19 cellular contexts compared by ENCODE assay signal in the genomic region with DNA sequence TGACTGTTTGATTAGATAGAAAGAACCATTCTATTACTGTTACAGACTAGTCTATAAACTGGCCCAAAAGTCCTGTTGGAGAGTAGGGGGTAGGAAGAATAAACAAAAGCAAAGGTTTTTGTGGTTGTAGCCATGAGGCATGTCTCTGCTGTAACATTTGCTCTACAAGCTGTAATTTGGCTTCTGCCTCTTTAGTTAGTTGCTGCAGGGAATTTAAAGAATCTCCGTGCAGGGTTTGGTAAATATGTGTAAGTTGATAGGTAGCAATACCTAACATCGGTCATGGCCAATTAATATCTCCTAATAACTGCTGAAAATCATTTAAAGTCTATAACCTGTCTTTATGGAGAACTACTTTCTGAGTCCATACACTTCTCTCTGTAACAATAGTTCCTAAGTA. TPM values are rescaled to one million over a fixed set of nuclear protein-coding genes. Genes with fewer than 3 reads are reported as not detected.
DNase-seq lines count a peak whose midpoint lies in the region; ATAC-seq and TF ChIP-seq lines count a peak whose summit lies in the region.
"Had no signal": no experiment of that assay in that cellular context is flagged by ENCODE, and none has a peak within 500 bp of the region (broad histone marks: within the 10 kb centered on the region; RNA-seq: fewer than 3 reads in every experiment).

No MANE protein-coding gene starts in this region.

- H3K36me3 Mint-ChIP-seq in Caco-2 (ENCODE audit: insufficient read depth, unreplicated experiment): no peaks in the 10 kb centered on the region
- H3K36me3 Mint-ChIP-seq: T-cell had no signal

- H3K4me3 ChIP-seq in SK-N-SH (ENCODE audit: low read depth in 2 of 2, low read length in 1 of 2) (no peak overlapping the region), RWPE2 (ENCODE audit: severe bottlenecking) (no peak overlapping the region), Caco-2 (ENCODE audit: low read depth, low read length) (no peak overlapping the region)
- H3K4me3 ChIP-seq: PC-9 had no signal

- TF ChIP-seq CTCF in SK-N-SH (IDR thresholded peaks at IDR 0.05) (no peak), RWPE2 (IDR thresholded peaks at IDR 0.05; ENCODE audit: poor library complexity, severe bottlenecking) (no peak), Caco-2 (IDR thresholded peaks at IDR 0.05; ENCODE audit: insufficient read depth in 1 of 2, low read depth in 1 of 2, low read length in 1 of 2, severe bottlenecking in 1 of 2, unreplicated experiment in 1 of 2) (no peak)

- no peak for ATAC-seq in SK-N-SH treated with all-trans-retinoic acid at 6 μM for 48 hours
- no peak for ATAC-seq in RWPE2 (ENCODE audit: low read depth)
- ATAC-seq: T-cell had no signal

- peak overlapping the region; percentile 23; the same call in 1 of the 2 replicates for H3K9ac ChIP-seq in SK-N-SH

- CTCF ChIA-PET in SK-N-SH (lab: Yijun Ruan, JAX) (interaction anchor here (1.0 to 2.9 kb wide), 6 partner anchors 9 to 30 kb away, joined by 3 to 11 read pairs (median 6); no protein-coding TSS in a partner anchor), Caco-2 (lab: Charles Lee) (no interaction called here)

- peaks cover 28% of the 10 kb centered on the region for H3F3A ChIP-seq in SK-N-SH (replicated peaks; ENCODE audit: insufficient read depth)

- in situ Hi-C loops in KBM-7 (cut with MboI; ENCODE audit: low pct_unique_long_range_greater_than_20kb, low sequenced_read_pairs): no loop called here

- H2AFZ ChIP-seq in SK-N-SH (ENCODE audit: low read depth): no peak overlapping the region
- H2AFZ ChIP-seq: PC-9 had no signal

- H3K4me3 Mint-ChIP-seq in Caco-2 (ENCODE audit: unreplicated experiment): no peak overlapping the region
- H3K4me3 Mint-ChIP-seq: CD14-positive monocyte, H9, T-cell had no signal

- TF ChIP-seq EP300 in SK-N-SH (IDR thresholded peaks at IDR 0.05; ENCODE audit: borderline replicate concordance in 1 of 2, low read depth in 1 of 2, low read length in 1 of 2): no peak

- BruUV-seq in Caco-2 (replicated peaks; lab: Mats Ljungman, UMichigan): no TSS peak

- POLR2A ChIA-PET in SK-N-SH (lab: Yijun Ruan, JAX) (no interaction called here), Caco-2 (lab: Charles Lee) (no interaction called here)

- H3K27me3 ChIP-seq in SK-N-SH (ENCODE audit: insufficient read depth): no peaks in the 10 kb centered on the region
- no peaks in the 10 kb centered on the region for H3K27me3 ChIP-seq in RWPE2 (ENCODE audit: insufficient read depth, poor library complexity, severe bottlenecking)
- H3K27me3 ChIP-seq in Caco-2 (replicated peaks; ENCODE audit: control insufficient read depth, insufficient read depth, low read length): no peaks in the 10 kb centered on the region

- no peaks in the 10 kb centered on the region for H3K4me1 Mint-ChIP-seq in Caco-2 (ENCODE audit: low read depth, unreplicated experiment)

- peaks cover 0 to 39% of the 10 kb centered on the region in 2 experiments; a peak in 2 of 4 replicates for H3K4me1 ChIP-seq in SK-N-SH (ENCODE audit: control insufficient read depth in 1 of 2, insufficient read depth in 2 of 2, low read depth in 1 of 2, low read length in 1 of 2)
- H3K4me1 ChIP-seq in RWPE2 (ENCODE audit: insufficient read depth, poor library complexity, severe bottlenecking): peaks cover 25% of the 10 kb centered on the region
- H3K4me1 ChIP-seq in Caco-2: no peaks in the 10 kb centered on the region

- no peaks in the 10 kb centered on the region for H3K27me3 Mint-ChIP-seq in Caco-2 (ENCODE audit: insufficient read depth, unreplicated experiment)

- no peaks in the 10 kb centered on the region for H4K20me1 ChIP-seq in SK-N-SH (ENCODE audit: insufficient read depth)

- H3K27ac Mint-ChIP-seq in Caco-2 (ENCODE audit: unreplicated experiment): no peak overlapping the region
- H3K27ac Mint-ChIP-seq: T-cell had no signal

- TF ChIP-seq RAD21 in SK-N-SH (IDR thresholded peaks at IDR 0.05; ENCODE audit: low read length): no peak

- peak overlapping the region in 1 of 2 experiments; percentile 57; a peak in 2 of 4 replicates for H3K27ac ChIP-seq in SK-N-SH (ENCODE audit: low read depth in 2 of 2, low read length in 1 of 2)
- H3K27ac ChIP-seq in RWPE2 (ENCODE audit: poor library complexity, severe bottlenecking): peak overlapping the region; percentile 67
- peak overlapping the region; percentile 77 for H3K27ac ChIP-seq in epithelial cell of prostate
- H3K27ac ChIP-seq: PC-9 had no signal

- DNase-seq in SK-N-SH: no peak
- DNase-seq in RWPE2 (ENCODE audit: low spot score): no peak
- DNase-seq in epithelial cell of prostate (ENCODE audit: low read depth, low spot score): no peak
- no peak for DNase-seq in AG20443 (ENCODE audit: low spot score)
- no peak for DNase-seq in Caco-2
- no peak for DNase-seq in KBM-7
- no peak for DNase-seq in iPS-NIHi11 (ENCODE audit: low spot score)
- DNase-seq: COR-L47, H9, NCI-H1436 treated with DMSO at 0.1 percent for 48 hours, NCI-H2029 treated with DMSO at 0.1 percent for 48 hours, NCI-H446 treated with DMSO at 0.1 percent for 48 hours, T-cell had no signal

- WGBS in SK-N-SH (ENCODE audit: low lambda C conversion rate): 6% methylated on average over 2 of the region's 2 CpGs

- no peaks in the 10 kb centered on the region for H3K36me3 ChIP-seq in SK-N-SH (replicated peaks in 1 of 2; ENCODE audit: control insufficient read depth in 1 of 2, insufficient read depth in 2 of 2, low read length in 1 of 2)
- no peaks in the 10 kb centered on the region for H3K36me3 ChIP-seq in RWPE2 (ENCODE audit: low read depth)
- H3K36me3 ChIP-seq in Caco-2 (ENCODE audit: control insufficient read depth, insufficient read depth, low read length): no peaks in the 10 kb centered on the region

- H3K9me3 ChIP-seq in SK-N-SH: no peaks in the 10 kb centered on the region
- no peaks in the 10 kb centered on the region for H3K9me3 ChIP-seq in RWPE2 (ENCODE audit: severe bottlenecking)
- H3K9me3 ChIP-seq in Caco-2: peaks cover 27% of the 10 kb centered on the region

- peaks cover 44% of the 10 kb centered on the region for H3K9me3 Mint-ChIP-seq in Caco-2 (ENCODE audit: unreplicated experiment)

- H3K9me2 ChIP-seq in SK-N-SH: no peaks in the 10 kb centered on the region

- H3K79me2 ChIP-seq in SK-N-SH (ENCODE audit: insufficient read depth): no peaks in the 10 kb centered on the region

- no peak overlapping the region; the same call in 1 of the 2 replicates for H3K4me2 ChIP-seq in SK-N-SH
- H3K4me2 ChIP-seq: PC-9 had no signal

- intact Hi-C loops in Caco-2 (cut with micrococcal nuclease; ENCODE audit: unreplicated experiment): no loop called here

TF ChIP-seq in SK-N-SH, 30 proteins besides CTCF, POLR2A, EP300 and RAD21 (continues in another document):
- TF ChIP-seq POLR2AphosphoS5 (IDR thresholded peaks at IDR 0.05; ENCODE audit: low read depth, low read length) (no peak), SIN3A (IDR thresholded peaks at IDR 0.05; ENCODE audit: borderline replicate concordance, low read depth, low read length) (no peak), FOSL2 (IDR thresholded peaks at IDR 0.05; ENCODE audit: borderline replicate concordance, low read depth) (no peak), EZH2phosphoT487 (IDR thresholded peaks at IDR 0.05; ENCODE audit: borderline replicate concordance, low read depth) (no peak), RCOR1 (IDR thresholded peaks at IDR 0.05; ENCODE audit: low read length) (no peak), SMC3 (IDR thresholded peaks at IDR 0.05; ENCODE audit: low read depth, low read length) (no peak), GATA2 (CRISPR knock-in tag; IDR thresholded peaks at IDR 0.05) (no peak), GABPA (IDR thresholded peaks at IDR 0.05; ENCODE audit: low read depth) (no peak), RFX5 (IDR thresholded peaks at IDR 0.05; ENCODE audit: low read length) (no peak), ELF1 (IDR thresholded peaks at IDR 0.05) (no peak), RXRA (IDR thresholded peaks at IDR 0.05; ENCODE audit: borderline replicate concordance, low read depth) (no peak)

TF ChIP-seq in SK-N-SH treated with all-trans-retinoic acid at 6 μM for 48 hours, 23 proteins besides CTCF, POLR2A, EP300 and RAD21:
- TF ChIP-seq BACH2 (CRISPR knock-in tag; IDR thresholded peaks at IDR 0.05; ENCODE audit: borderline replicate concordance) (no peak), ZFP30 (CRISPR knock-in tag; IDR thresholded peaks at IDR 0.05) (no peak), ZC3H10 (CRISPR knock-in tag; IDR thresholded peaks at IDR 0.05) (no peak), ZNF8 (CRISPR knock-in tag; IDR thresholded peaks at IDR 0.05) (no peak), ZNF565 (CRISPR knock-in tag; conservative IDR thresholded peaks at IDR 0.05; ENCODE audit: low read depth) (no peak)
TF ChIP-seq in SK-N-SH treated with all-trans-retinoic acid at 6 μM for 48 hours: peak in this region for 0.

RNA-seq across cellular contexts. Expression of a gene that starts 13.0 kb away (rescaled TPM):
- polyA plus RNA-seq in SK-N-SH (2012; rRNA removed): 0.02 and 0.05 TPM in 2 replicates
- 0.08 TPM in 1 of 2 replicates, not detected in the other for polyA plus RNA-seq in SK-N-SH (2012; cell fraction: cytosol; rRNA removed)
- polyA plus RNA-seq in SK-N-SH (2012; cell fraction: nucleus; rRNA removed): 0.06 TPM in 2 replicates
- total RNA-seq in Caco-2 (2022): not detected in 2 replicates
- total RNA-seq: A172, H9, LHCN-M2, PC-9, SK-MEL-5 had no signal

RNA-seq across cellular contexts. Expression of a gene that starts 46.9 kb away (rescaled TPM):
- not detected in 2 replicates for polyA plus RNA-seq in SK-N-SH (2012; rRNA removed)
- not detected in 2 replicates for polyA plus RNA-seq in SK-N-SH (2012; cell fraction: cytosol; rRNA removed)
- not detected in 2 replicates for polyA plus RNA-seq in SK-N-SH (2012; cell fraction: nucleus; rRNA removed)
- not detected in 2 replicates for total RNA-seq in Caco-2 (2022)
- total RNA-seq: A172, H9, PC-9, SK-MEL-5, T-cell had no signal

RNA-seq across cellular contexts. Expression of a gene that starts 56.2 kb away (rescaled TPM):
- 0.03 TPM in 1 of 2 replicates, not detected in the other for polyA plus RNA-seq in SK-N-SH (2012; rRNA removed)
- not detected in 2 replicates for polyA plus RNA-seq in SK-N-SH (2012; cell fraction: cytosol; rRNA removed)
- polyA plus RNA-seq in SK-N-SH (2012; cell fraction: nucleus; rRNA removed): 0.08 TPM in 1 of 2 replicates, not detected in the other
- total RNA-seq in Caco-2 (2022): not detected in 2 replicates
- total RNA-seq: A172, H9, PC-9, SK-MEL-5 had no signal
